In the genomic region with DNA sequence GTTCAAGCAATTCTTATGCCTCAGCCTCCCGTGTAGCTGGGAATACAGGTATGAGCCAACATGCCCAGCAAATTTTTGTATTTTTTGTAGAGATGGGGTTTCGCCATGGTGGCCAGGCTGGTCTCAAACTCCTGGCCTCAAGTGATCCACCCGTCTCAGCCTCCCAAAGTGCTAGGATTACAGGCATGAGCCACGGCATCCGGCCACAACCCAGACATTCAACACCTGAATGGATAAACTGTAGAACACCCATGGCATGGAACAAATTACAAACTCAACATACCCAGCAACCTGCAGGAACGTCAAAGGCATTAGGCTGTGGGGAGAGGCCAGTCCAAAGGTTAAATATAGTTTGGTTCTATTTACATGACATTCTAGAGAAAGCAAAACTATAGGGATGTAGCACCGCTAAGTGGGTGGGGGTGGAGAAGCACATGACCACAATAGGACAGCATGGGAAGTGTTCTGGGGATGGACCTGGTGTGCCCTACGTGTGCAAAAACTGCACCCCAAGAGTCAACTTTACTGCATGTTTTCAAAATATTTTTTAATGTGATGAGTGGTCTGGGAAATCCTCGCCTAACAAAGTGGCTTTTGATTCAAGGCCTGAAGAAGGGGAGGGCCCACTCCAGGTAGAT, we compare ENCODE assay signal across 11 cellular contexts. TPM values are rescaled to one million over a fixed set of nuclear protein-coding genes. Genes with fewer than 3 reads are reported as not detected.
DNase-seq lines count a peak whose midpoint lies in the region; ATAC-seq and TF ChIP-seq lines count a peak whose summit lies in the region.
"Had no signal": no experiment of that assay in that cellular context is flagged by ENCODE, and none has a peak within 500 bp of the region (broad histone marks: within the 10 kb centered on the region; RNA-seq: fewer than 3 reads in every experiment).

No MANE protein-coding gene starts in this region.

- H3K36me3 ChIP-seq in colonic mucosa (no peaks in the 10 kb centered on the region), HAP-1 (replicated peaks) (peaks cover 18% of the 10 kb centered on the region)

- H3K36me3 Mint-ChIP-seq in naive B cell, result no peaks in the 10 kb centered on the region
- H3K36me3 Mint-ChIP-seq: activated naive CD4-positive, alpha-beta T cell treated with anti-CD3 and anti-CD28 coated beads, Interleukin-2, amount 50 U/mL, for 24 hours had no signal

- H3K4me1 ChIP-seq in colonic mucosa (peaks cover 30% of the 10 kb centered on the region), HAP-1 (no peaks in the 10 kb centered on the region)

- peaks cover 0 to 1% (median 0%) of the 10 kb centered on the region in 7 donors for H3K9me3 Mint-ChIP-seq in naive B cell
- H3K9me3 Mint-ChIP-seq: activated naive CD4-positive, alpha-beta T cell treated with anti-CD3 and anti-CD28 coated beads, Interleukin-2, amount 50 U/mL, for 24 hours had no signal

- peak overlapping the region; percentile 93 to 99 (median 96) for H3K27ac Mint-ChIP-seq in naive B cell
- H3K27ac Mint-ChIP-seq: activated naive CD4-positive, alpha-beta T cell treated with anti-CD3 and anti-CD28 coated beads, Interleukin-2, amount 50 U/mL, for 24 hours had no signal

- H3K4me1 Mint-ChIP-seq in naive B cell, result peaks cover 44 to 91% (median 88%) of the 10 kb centered on the region in 3 donors

- in situ Hi-C loops in HAP-1 (cut with MboI; ENCODE audit: low sequenced_read_pairs), result no loop called here
- in situ Hi-C loops in G401 (cut with HindIII; ENCODE audit: low sequenced_read_pairs), result no loop called here

- peak overlapping the region; percentile 31 for H3K27ac ChIP-seq in AG04450 (ENCODE audit: low read depth, low read length)
- peak overlapping the region; percentile 89 for H3K27ac ChIP-seq in colonic mucosa

- no peaks in the 10 kb centered on the region for H3K27me3 Mint-ChIP-seq in naive B cell
- H3K27me3 Mint-ChIP-seq: activated naive CD4-positive, alpha-beta T cell treated with anti-CD3 and anti-CD28 coated beads, Interleukin-2, amount 50 U/mL, for 24 hours had no signal

- H3K9ac ChIP-seq in colonic mucosa (ENCODE audit: low read depth in 2 of 2, low read length in 2 of 2), result no peak overlapping the region

- CTCF ChIA-PET in AG04450 (lab: Charles Lee), result interaction anchor here (0.7 to 3.8 kb wide), 6 partner anchors 50 to 143 kb away, joined by 3 to 39 read pairs (median 6); a partner anchor contains a TSS

- H3K27me3 ChIP-seq in AG04450 (ENCODE audit: control insufficient read depth, insufficient read depth, low read length) (no peaks in the 10 kb centered on the region), colonic mucosa (no peaks in the 10 kb centered on the region), HAP-1 (ENCODE audit: low read depth) (no peaks in the 10 kb centered on the region)

- ATAC-seq in naive B cell (ENCODE audit: low read depth in 2 of 2), result no peak

- no peak overlapping the region for H3K4me3 ChIP-seq in AG04450 (ENCODE audit: low read depth, low read length)
- no peak overlapping the region for H3K4me3 ChIP-seq in colonic mucosa
- no peak overlapping the region for H3K4me3 ChIP-seq in HAP-1

- intact Hi-C loops in colonic mucosa (cut with DNase I), result no loop called here

- POLR2A ChIA-PET in AG04450 (lab: Yijun Ruan, JAX), result interaction anchor here (1.4 kb wide), 1 partner anchor 17 kb away, joined by 4 read pairs; no protein-coding TSS in a partner anchor

- TF ChIP-seq CTCF in AG04450 (IDR thresholded peaks at IDR 0.05; ENCODE audit: low read depth, low read length), result no peak
- TF ChIP-seq CTCF in colonic mucosa (IDR thresholded peaks at IDR 0.05), result no peak
- no peak for TF ChIP-seq CTCF in GM10266 (IDR thresholded peaks at IDR 0.05; ENCODE audit: control insufficient read depth, insufficient read depth, low read depth, missing control alignments)

- H3K4me3 Mint-ChIP-seq in naive B cell, result peak overlapping the region in 3 of 8 donors; percentile 6 to 53 (median 21)
- H3K4me3 Mint-ChIP-seq: activated naive CD4-positive, alpha-beta T cell treated with anti-CD3 and anti-CD28 coated beads, Interleukin-2, amount 50 U/mL, for 24 hours had no signal

- H3K9me3 ChIP-seq in AG04450 (ENCODE audit: control insufficient read depth, insufficient read depth, low read length) (no peaks in the 10 kb centered on the region), colonic mucosa (no peaks in the 10 kb centered on the region), HAP-1 (no peaks in the 10 kb centered on the region)

- DNase-seq in AG04450 (ENCODE audit: low read depth, low spot score) (no peak), HuH-7.5 (ENCODE audit: low spot score) (peak; percentile 49), colonic mucosa (peak; percentile 47), naive B cell (no peak), HAP-1 (ENCODE audit: low spot score in 2 of 2) (no peak), GM10266 (ENCODE audit: extremely low spot score) (no peak), G401 (ENCODE audit: low spot score) (no peak), RPMI8226 (no peak)
- DNase-seq: activated CD4-positive, alpha-beta T cell treated with anti-CD3 and anti-CD28 coated beads for 1 hour had no signal

RNA-seq across cellular contexts. Expression of a gene that starts 6.5 kb away (rescaled TPM):
- polyA plus RNA-seq in AG04450 (2011; rRNA removed) (not detected in 2 replicates), naive B cell (ENCODE audit: low read depth in 6 of 6) (not detected)
- not detected in 2 replicates for polyA minus RNA-seq in AG04450 (2011; rRNA and poly(A)+ RNA removed)
- total RNA-seq in colonic mucosa, result under 1 TPM; 0.29 to 0.52 TPM
- total RNA-seq in G401 (2014; rRNA removed; shearing (Covaris generic)), result 2.8 and 2.9 TPM in 2 replicates
- total RNA-seq: kidney epithelial cell had no signal

RNA-seq across cellular contexts. Expression of a gene that starts 10.5 kb away (rescaled TPM):
- polyA plus RNA-seq in AG04450 (2011; rRNA removed) (4.6 and 5.1 TPM in 2 replicates), naive B cell (ENCODE audit: low read depth in 6 of 6) (10 to 100 TPM; 26.3 to 53.0 (median 31.4) TPM)
- 11.0 and 11.6 TPM in 2 replicates for polyA minus RNA-seq in AG04450 (2011; rRNA and poly(A)+ RNA removed)
- 10 to 100 TPM; 17.2 to 25.9 TPM for total RNA-seq in colonic mucosa
- total RNA-seq in G401 (2014; rRNA removed; shearing (Covaris generic)), result 5.2 and 9.4 TPM in 2 replicates

RNA-seq across cellular contexts. Expression of a gene that starts 27.3 kb away (rescaled TPM):
- 76.1 and 93.8 TPM in 2 replicates for polyA plus RNA-seq in AG04450 (2011; rRNA removed)
- 75.7 and 100 TPM in 2 replicates for polyA minus RNA-seq in AG04450 (2011; rRNA and poly(A)+ RNA removed)
- 100 to 1,000 TPM in 1 of 2 donors, 10 to 100 TPM in 1; 81.4 to 106 TPM for total RNA-seq in colonic mucosa
- 100 to 1,000 TPM; 226 to 512 (median 348) TPM for polyA plus RNA-seq in naive B cell (ENCODE audit: low read depth in 6 of 6)
- total RNA-seq in G401 (2014; rRNA removed; shearing (Covaris generic)), result 101 and 119 TPM in 2 replicates

RNA-seq across cellular contexts. Expression of a gene that starts 32.3 kb away (rescaled TPM):
- 18.5 and 30.7 TPM in 2 replicates for polyA plus RNA-seq in AG04450 (2011; rRNA removed)
- polyA minus RNA-seq in AG04450 (2011; rRNA and poly(A)+ RNA removed), result 19.8 and 37.9 TPM in 2 replicates
- total RNA-seq in colonic mucosa, result 10 to 100 TPM; 21.4 to 30.4 TPM
- 10 to 100 TPM in 1 of 6 donors, 1 to 10 TPM in 5; 1.9 to 18.5 (median 4.1) TPM for polyA plus RNA-seq in naive B cell (ENCODE audit: low read depth in 6 of 6)
- 0.27 and 0.43 TPM in 2 replicates for total RNA-seq in G401 (2014; rRNA removed; shearing (Covaris generic))

RNA-seq across cellular contexts. Expression of a gene that starts 51.5 kb away (rescaled TPM):
- polyA plus RNA-seq in AG04450 (2011; rRNA removed) (64.8 and 79.6 TPM in 2 replicates), naive B cell (ENCODE audit: low read depth in 6 of 6) (100 to 1,000 TPM in 2 of 6 donors, 10 to 100 TPM in 4; 80.6 to 128 (median 88.6) TPM)
- 29.0 and 39.8 TPM in 2 replicates for polyA minus RNA-seq in AG04450 (2011; rRNA and poly(A)+ RNA removed)
- total RNA-seq in colonic mucosa, result 100 to 1,000 TPM in 1 of 2 donors, 10 to 100 TPM in 1; 54.8 to 161 TPM
- 253 and 270 TPM in 2 replicates for total RNA-seq in G401 (2014; rRNA removed; shearing (Covaris generic))

Comparison
In these comparisons a context has a peak if more than half of its experiments do, and no peak if none do; other contexts are left out.
1. DNase-seq: peak in HuH-7.5 (single experiment) and colonic mucosa (single experiment); none in AG04450 (single experiment), naive B cell (single experiment), HAP-1 (0 of 2), GM10266 (single experiment), G401 (single experiment) and RPMI8226 (single experiment).